27 cellular contexts compared by ENCODE assay signal in the genomic region with DNA sequence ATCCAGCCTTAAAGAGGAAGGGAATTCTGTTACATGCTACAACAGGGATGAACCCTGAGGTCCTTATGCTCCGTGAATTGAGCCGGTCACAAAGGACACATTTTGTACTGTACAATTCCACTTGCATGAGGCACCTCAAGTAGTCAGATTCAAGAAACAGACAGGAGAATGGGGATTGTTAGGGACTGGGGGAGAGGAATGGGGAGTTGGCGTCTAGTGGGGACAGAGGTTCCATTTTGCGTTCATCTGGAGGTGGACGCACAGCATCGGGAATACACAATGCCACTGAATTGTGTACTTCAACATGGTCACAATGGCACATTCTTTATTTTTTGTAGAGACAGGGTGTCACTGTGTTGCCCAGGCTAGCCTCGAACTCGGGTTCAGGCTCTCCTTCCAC. TPM values are rescaled to one million over a fixed set of nuclear protein-coding genes. Genes with fewer than 3 reads are reported as not detected.
"Had no signal": no experiment of that assay in that cellular context is flagged by ENCODE, and none has a peak within 500 bp of the region (broad histone marks: within the 10 kb centered on the region; RNA-seq: fewer than 3 reads in every experiment).

No MANE protein-coding gene starts in this region.

- H3K9me3 Mint-ChIP-seq: activated CD4-positive, alpha-beta memory T cell treated with anti-CD3 and anti-CD28 coated beads, Interleukin-2, amount 10 ng/mL, durations not matched to agents 7 days and 5 days; activated CD4-positive, alpha-beta T cell treated with anti-CD3 and anti-CD28 coated beads, Interleukin-2, amount 10 ng/mL, durations not matched to agents 7 days and 5 days; activated T-helper 1 cell treated with anti-CD3 and anti-CD28 coated beads, Interleukin-12 subunit alpha, Interleukin-12 subunit beta, Interleukin-2, Interleukin-4 antibody, amounts not matched to agents 30 ng/mL and 10 ng/mL and 1 ng/mL, durations not matched to agents 14 hours and 24 hours and 36 hours; activated T-helper 2 cell treated with anti-CD3 and anti-CD28 coated beads, Interferon-gamma antibody, Interleukin-2, Interleukin-4, amounts not matched to agents 10 μg/mL and 5 μg/mL and 100 μg/mL, durations not matched to agents 14 hours and 24 hours and 36 hours had no signal

- FAIRE-seq: astrocyte, endometrium, endothelial cell of umbilical vein had no signal

- ATAC-seq: gastroesophageal sphincter had no signal

- DNase-seq: activated CD4-positive, alpha-beta memory T cell treated with anti-CD3 and anti-CD28 coated beads, Interleukin-2, amount 10 ng/mL, durations not matched to agents 7 days and 5 days; activated CD4-positive, alpha-beta T cell treated with anti-CD3 and anti-CD28 coated beads for 1 hour; activated CD4-positive, alpha-beta T cell treated with anti-CD3 and anti-CD28 coated beads for 4 hours; activated CD4-positive, alpha-beta T cell treated with anti-CD3 and anti-CD28 coated beads, Interleukin-2, amount 10 ng/mL, durations not matched to agents 7 days and 5 days; activated CD4-positive, alpha-beta T cell treated with anti-CD3 and anti-CD28 coated beads, Interleukin-2, amount 50 U/mL, for 4 hours; activated CD8-positive, alpha-beta memory T cell treated with anti-CD3 and anti-CD28 coated beads for 24 hours; activated effector memory CD4-positive, alpha-beta T cell treated with anti-CD3 and anti-CD28 coated beads, Interleukin-2, amount 50 U/mL, for 16 hours; activated T-cell treated with anti-CD3 and anti-CD28 coated beads, Interleukin-2, amount 50 U/mL, for 48 hours; amniotic stem cell; anterior cingulate cortex; brain microvascular endothelial cell; caudate nucleus; colonic mucosa; effector CD8-positive, alpha-beta T cell; esophagus squamous epithelium; foreskin melanocyte; head of caudate nucleus; T-helper 2 cell had no signal

- H3K4me3 Mint-ChIP-seq: activated CD4-positive, alpha-beta memory T cell treated with anti-CD3 and anti-CD28 coated beads, Interleukin-2, amount 10 ng/mL, durations not matched to agents 7 days and 5 days; activated CD4-positive, alpha-beta T cell treated with anti-CD3 and anti-CD28 coated beads, Interleukin-2, amount 10 ng/mL, durations not matched to agents 7 days and 5 days; activated naive CD8-positive, alpha-beta T cell; activated T-helper 1 cell treated with anti-CD3 and anti-CD28 coated beads, Interleukin-12 subunit alpha, Interleukin-12 subunit beta, Interleukin-2, Interleukin-4 antibody, amounts not matched to agents 30 ng/mL and 10 ng/mL and 1 ng/mL, durations not matched to agents 14 hours and 24 hours and 36 hours had no signal

- H3K27ac Mint-ChIP-seq: activated CD4-positive, alpha-beta memory T cell treated with anti-CD3 and anti-CD28 coated beads, Interleukin-2, amount 10 ng/mL, durations not matched to agents 7 days and 5 days; activated CD4-positive, alpha-beta T cell treated with anti-CD3 and anti-CD28 coated beads, Interleukin-2, amount 10 ng/mL, durations not matched to agents 7 days and 5 days; activated naive CD8-positive, alpha-beta T cell; activated T-helper 1 cell treated with anti-CD3 and anti-CD28 coated beads, Interleukin-12 subunit alpha, Interleukin-12 subunit beta, Interleukin-2, Interleukin-4 antibody, amounts not matched to agents 30 ng/mL and 10 ng/mL and 1 ng/mL, durations not matched to agents 14 hours and 24 hours and 36 hours; activated T-helper 2 cell treated with anti-CD3 and anti-CD28 coated beads, Interferon-gamma antibody, Interleukin-2, Interleukin-4, amounts not matched to agents 10 μg/mL and 5 μg/mL and 100 μg/mL, durations not matched to agents 14 hours and 24 hours and 36 hours had no signal

- H3K36me3 Mint-ChIP-seq: activated naive CD8-positive, alpha-beta T cell had no signal

RNA-seq across cellular contexts. Expression of gene TBX1, which starts 14.1 kb away (rescaled TPM):
- total RNA-seq: activated CD4-positive, alpha-beta memory T cell treated with anti-CD3 and anti-CD28 coated beads, Interleukin-2, amount 10 ng/mL, durations not matched to agents 7 days and 5 days; activated CD4-positive, alpha-beta T cell treated with anti-CD3 and anti-CD28 coated beads, Interleukin-2, amount 10 ng/mL, durations not matched to agents 7 days and 5 days; fibroblast of lung; T-helper 1 cell treated with Interleukin-12 subunit alpha and Interleukin-12 subunit beta and Interleukin-4 antibody, amounts not matched to agents 30 ng/mL and 1 ng/mL, for 36 hours had no signal

RNA-seq across cellular contexts. Expression of gene GP1BB, which starts 51.3 kb away (rescaled TPM):
- total RNA-seq: activated CD4-positive, alpha-beta memory T cell treated with anti-CD3 and anti-CD28 coated beads, Interleukin-2, amount 10 ng/mL, durations not matched to agents 7 days and 5 days; activated CD4-positive, alpha-beta T cell treated with anti-CD3 and anti-CD28 coated beads, Interleukin-2, amount 10 ng/mL, durations not matched to agents 7 days and 5 days; activated T-helper 1 cell treated with anti-CD3 and anti-CD28 coated beads, Interleukin-12 subunit alpha, Interleukin-12 subunit beta, Interleukin-2, Interleukin-4 antibody, amounts not matched to agents 30 ng/mL and 10 ng/mL and 1 ng/mL, durations not matched to agents 14 hours and 24 hours and 36 hours; activated T-helper 2 cell treated with anti-CD3 and anti-CD28 coated beads, Interferon-gamma antibody, Interleukin-2, Interleukin-4, amounts not matched to agents 10 μg/mL and 5 μg/mL and 100 μg/mL, durations not matched to agents 14 hours and 24 hours and 36 hours; T-helper 1 cell treated with Interleukin-12 subunit alpha and Interleukin-12 subunit beta and Interleukin-4 antibody, amounts not matched to agents 30 ng/mL and 1 ng/mL, for 36 hours had no signal
